Comparison of ENCODE assay signal across 16 cellular contexts in genomic region chr7:30797294-30798040, GRCh38. TPM values are rescaled to one million over a fixed set of nuclear protein-coding genes. Genes with fewer than 3 reads are reported as not detected.
A peak's percentile ranks its signal among the peaks of the same experiment; 100 is the strongest.
DNase-seq lines count a peak whose midpoint lies in the region; ATAC-seq and TF ChIP-seq lines count a peak whose summit lies in the region.
"Had no signal": no experiment of that assay in that cellular context is flagged by ENCODE, and none has a peak within 500 bp of the region (broad histone marks: within the 10 kb centered on the region; RNA-seq: fewer than 3 reads in every experiment).

No MANE protein-coding gene starts in this region.

- peaks cover 0 to 18% (median 4%) of the 10 kb centered on the region in 9 donors for H3K36me3 ChIP-seq in heart left ventricle
- no peaks in the 10 kb centered on the region for H3K36me3 ChIP-seq in colonic mucosa
- H3K36me3 ChIP-seq in mucosa of rectum (ENCODE audit: control insufficient read depth in 2 of 2, insufficient read depth in 2 of 2, low read length in 2 of 2), result no peaks in the 10 kb centered on the region
- no peaks in the 10 kb centered on the region for H3K36me3 ChIP-seq in brain microvascular endothelial cell (replicated peaks)

- peak in 2 of 4 donors; percentile 3 to 43 for ATAC-seq in heart left ventricle
- ATAC-seq in right cardiac atrium, result no peak

- H3K9ac ChIP-seq in colonic mucosa (ENCODE audit: low read depth in 2 of 2, low read length in 2 of 2) (peak overlapping the region in 1 of 2 donors; percentile 4), mucosa of rectum (ENCODE audit: low read depth in 1 of 2, low read length in 2 of 2) (peak overlapping the region; percentile 5 to 11)

- H3K27ac ChIP-seq in heart left ventricle (peak overlapping the region in 11 of 12 donors; percentile 22 to 76 (median 37)), right cardiac atrium (ENCODE audit: low read length) (no peak overlapping the region), colonic mucosa (peak overlapping the region; percentile 35), mucosa of rectum (ENCODE audit: low read depth in 2 of 2, low read length in 2 of 2) (peak overlapping the region in 1 of 2 donors; percentile 14), brain microvascular endothelial cell (no peak overlapping the region)
- H3K27ac ChIP-seq: dorsolateral prefrontal cortex had no signal

- peak overlapping the region; percentile 15 for H3K27ac Mint-ChIP-seq in type B pancreatic cell
- H3K27ac Mint-ChIP-seq: memory B cell had no signal

- H3K4me1 ChIP-seq in heart left ventricle, result peaks cover 0 to 57% (median 37%) of the 10 kb centered on the region in 12 donors
- H3K4me1 ChIP-seq in right cardiac atrium (ENCODE audit: control insufficient read depth, insufficient read depth, low read length), result peaks cover 6% of the 10 kb centered on the region
- H3K4me1 ChIP-seq in colonic mucosa, result peaks cover 4% of the 10 kb centered on the region
- H3K4me1 ChIP-seq in mucosa of rectum (ENCODE audit: control insufficient read depth in 2 of 2, insufficient read depth in 2 of 2, low read length in 2 of 2), result peaks cover 10 to 12% of the 10 kb centered on the region in 2 donors

- intact Hi-C loops in heart left ventricle (cut with DNase I) (loop anchor here in 4 of 10 donors (2.0 to 5.0 kb wide), 3 partner anchors 55 to 325 kb away; no protein-coding TSS in a partner anchor), right cardiac atrium (cut with DNase I) (loop anchor here in 2 of 4 donors (5.0 to 10.0 kb wide), 2 partner anchors 180 to 837 kb away; no protein-coding TSS in a partner anchor), colonic mucosa (cut with DNase I) (no loop called here)

- TF ChIP-seq CTCF in heart left ventricle (IDR thresholded peaks at IDR 0.05) (no peak), colonic mucosa (IDR thresholded peaks at IDR 0.05) (no peak), type B pancreatic cell (conservative IDR thresholded peaks at IDR 0.05) (no peak), brain microvascular endothelial cell (IDR thresholded peaks at IDR 0.05; ENCODE audit: low read depth, low read length, missing control alignments) (no peak)

- H3K27me3 ChIP-seq in heart left ventricle (no peaks in the 10 kb centered on the region), right cardiac atrium (ENCODE audit: control insufficient read depth, insufficient read depth) (no peaks in the 10 kb centered on the region), colonic mucosa (no peaks in the 10 kb centered on the region), mucosa of rectum (ENCODE audit: control insufficient read depth in 2 of 2, insufficient read depth in 2 of 2, low read length in 2 of 2) (no peaks in the 10 kb centered on the region), brain microvascular endothelial cell (replicated peaks) (no peaks in the 10 kb centered on the region)

- no peak for DNase-seq in heart left ventricle
- no peak for DNase-seq in right cardiac atrium
- DNase-seq in colonic mucosa, result peak; percentile 46
- no peak for DNase-seq in type B pancreatic cell (ENCODE audit: extremely low spot score, unreplicated experiment)
- DNase-seq in G401 (ENCODE audit: low spot score), result no peak
- DNase-seq in brain microvascular endothelial cell, result no peak
- no peak for DNase-seq in NCI-H1092 (lab: John Stamatoyannopoulos, UW)
- DNase-seq: ACHN, dorsolateral prefrontal cortex, GF-D8, Kasumi-1, NCI-H1436 treated with DMSO at 0.1 percent for 48 hours, substantia nigra had no signal

- H3K4me1 Mint-ChIP-seq in type B pancreatic cell (ENCODE audit: unreplicated experiment), result peaks cover 27% of the 10 kb centered on the region

- no peak overlapping the region for H3K4me3 ChIP-seq in heart left ventricle
- H3K4me3 ChIP-seq in right cardiac atrium (ENCODE audit: low read length), result no peak overlapping the region
- H3K4me3 ChIP-seq in colonic mucosa, result no peak overlapping the region
- H3K4me3 ChIP-seq in mucosa of rectum (ENCODE audit: low read length in 2 of 2), result no peak overlapping the region
- no peak overlapping the region for H3K4me3 ChIP-seq in brain microvascular endothelial cell (ENCODE audit: low read depth, low read length)
- H3K4me3 ChIP-seq: dorsolateral prefrontal cortex had no signal

- H3K9me3 ChIP-seq in heart left ventricle (no peaks in the 10 kb centered on the region), right cardiac atrium (ENCODE audit: control insufficient read depth, low read length) (no peaks in the 10 kb centered on the region), colonic mucosa (no peaks in the 10 kb centered on the region), mucosa of rectum (ENCODE audit: control insufficient read depth in 2 of 2, low read length in 2 of 2) (no peaks in the 10 kb centered on the region)

- in situ Hi-C loops in G401 (cut with HindIII; ENCODE audit: low sequenced_read_pairs) (no loop called here), brain microvascular endothelial cell (cut with HindIII; ENCODE audit: low pct_ligation_motif_present, low sequenced_read_pairs) (no loop called here)

- H3K9me3 Mint-ChIP-seq in type B pancreatic cell, result no peaks in the 10 kb centered on the region
- H3K9me3 Mint-ChIP-seq: memory B cell had no signal

- WGBS in heart left ventricle, 4 donors, result 56 to 64% (median 61%) methylated on average over 6 of the region's 6 CpGs
- 59% methylated on average over 6 of the region's 6 CpGs for WGBS in right cardiac atrium

- no peaks in the 10 kb centered on the region for H3K27me3 Mint-ChIP-seq in type B pancreatic cell
- H3K27me3 Mint-ChIP-seq: memory B cell had no signal

- H3K36me3 Mint-ChIP-seq in type B pancreatic cell, result no peaks in the 10 kb centered on the region
- H3K36me3 Mint-ChIP-seq: memory B cell had no signal

- TF ChIP-seq POLR2A in heart left ventricle (IDR thresholded peaks at IDR 0.05), result no peak

- H3K4me3 Mint-ChIP-seq in type B pancreatic cell, result no peak overlapping the region

RNA-seq across cellular contexts. Expression of gene MINDY4, which starts 26.2 kb away (rescaled TPM):
- total RNA-seq in heart left ventricle (1 to 10 TPM; 2.4 to 6.0 (median 3.1) TPM), right cardiac atrium (1 to 10 TPM; 4.0 to 6.0 (median 5.6) TPM), colonic mucosa (1 to 10 TPM; 2.2 to 4.2 TPM), type B pancreatic cell (ENCODE audit: low replicate concordance) (5.4 and 8.4 TPM in 2 replicates)
- polyA plus RNA-seq in heart left ventricle (1 to 10 TPM; 1.3 to 2.4 TPM), right cardiac atrium (2.3 TPM)
- total RNA-seq in G401 (2014; rRNA removed; shearing (Covaris generic)), result 6.8 and 7.5 TPM in 2 replicates

RNA-seq across cellular contexts. Expression of gene INMT, which starts 45.5 kb away (rescaled TPM):
- total RNA-seq in heart left ventricle, result 10 to 100 TPM; 11.7 to 88.1 (median 29.6) TPM
- 10 to 100 TPM; 15.7 to 27.9 TPM for polyA plus RNA-seq in heart left ventricle
- 100 to 1,000 TPM in 3 of 4 donors, 10 to 100 TPM in 1; 87.9 to 180 (median 126) TPM for total RNA-seq in right cardiac atrium
- polyA plus RNA-seq in right cardiac atrium, result 103 TPM
- 1 to 10 TPM; 2.3 to 6.0 TPM for total RNA-seq in colonic mucosa
- total RNA-seq in type B pancreatic cell (ENCODE audit: low replicate concordance), result not detected in 2 replicates
- 0.17 TPM in 1 of 2 replicates, not detected in the other for total RNA-seq in G401 (2014; rRNA removed; shearing (Covaris generic))
- total RNA-seq: activated CD8-positive, alpha-beta memory T cell treated with anti-CD3 and anti-CD28 coated beads for 36 hours had no signal

Comparison
In these comparisons a context has a peak if more than half of its experiments do, and no peak if none do; other contexts are left out.
1. H3K27ac ChIP-seq: peak in heart left ventricle (11 of 12) and colonic mucosa (single experiment); none in right cardiac atrium (single experiment) and brain microvascular endothelial cell (single experiment).